ENCODE assay signal across 21 cellular contexts in genomic region chr2:69088471-69088870, GRCh38.
DNase-seq lines count a peak whose midpoint lies in the region; ATAC-seq, FAIRE-seq and TF ChIP-seq lines count a peak whose summit lies in the region.
"Had no signal": no experiment of that assay in that cellular context is flagged by ENCODE, and none has a peak within 500 bp of the region (broad histone marks: within the 10 kb centered on the region; RNA-seq: fewer than 3 reads in every experiment).

No MANE protein-coding gene starts in this region.

- H3K4me1 ChIP-seq in lower lobe of right lung (peaks cover 47% of the 10 kb centered on the region), upper lobe of left lung (peaks cover 4 to 22% (median 18%) of the 10 kb centered on the region in 4 donors)

- H3K27me3 ChIP-seq in lower lobe of right lung (ENCODE audit: low read depth), result no peaks in the 10 kb centered on the region
- H3K27me3 ChIP-seq in upper lobe of left lung, result no peaks in the 10 kb centered on the region
- peaks cover 15% of the 10 kb centered on the region for H3K27me3 ChIP-seq in CD4-positive, alpha-beta T cell (ENCODE audit: control insufficient read depth, insufficient read depth, low read length)

- peaks cover 63% of the 10 kb centered on the region for H3K4me1 Mint-ChIP-seq in dendritic cell treated with granulocyte-macrophage colony-stimulating factor and Interleukin-4, amounts not matched to agents 40 ng/mL and 50 ng/mL, for 4 days (ENCODE audit: low read depth)
- H3K4me1 Mint-ChIP-seq in CD4-positive, alpha-beta T cell (ENCODE audit: low read depth), result no peaks in the 10 kb centered on the region
- H3K4me1 Mint-ChIP-seq: B cell had no signal

- DNase-seq in HTR-8/SVneo (ENCODE audit: insufficient read length, low spot score) (no peak), lower lobe of right lung (no peak), upper lobe of left lung (no peak), HuH-7 (ENCODE audit: low spot score) (no peak)
- no peak for DNase-seq in CD4-positive, alpha-beta T cell
- no peak for DNase-seq in stimulated activated CD4-positive, alpha-beta T cell treated with anti-CD3 and anti-CD28 coated beads, Interleukin-2, amount 100 ng/mL, for 24 hours
- DNase-seq: activated CD4-positive, alpha-beta T cell treated with anti-CD3 and anti-CD28 coated beads for 1 hour; activated CD8-positive, alpha-beta memory T cell treated with anti-CD3 and anti-CD28 coated beads for 24 hours; activated naive CD4-positive, alpha-beta T cell treated with anti-CD3 and anti-CD28 coated beads for 36 hours; activated T-cell treated with anti-CD3 and anti-CD28 coated beads, Interleukin-2, amount 50 U/mL, for 4 hours; COR-L47; effector memory CD4-positive, alpha-beta T cell; immature natural killer cell; NCI-H1417; NCI-H524 treated with DMSO at 0.1 percent for 48 hours; nucleus accumbens; retina had no signal

- H3K9me3 Mint-ChIP-seq in dendritic cell treated with granulocyte-macrophage colony-stimulating factor and Interleukin-4, amounts not matched to agents 40 ng/mL and 50 ng/mL, for 4 days, result no peaks in the 10 kb centered on the region
- H3K9me3 Mint-ChIP-seq in CD4-positive, alpha-beta T cell, result no peaks in the 10 kb centered on the region
- H3K9me3 Mint-ChIP-seq: activated naive CD4-positive, alpha-beta T cell treated with anti-CD3 and anti-CD28 coated beads for 36 hours; activated T-cell treated with anti-CD3 and anti-CD28 coated beads, Interleukin-2, amount 50 U/mL, for 4 hours had no signal

- H3K4me3 Mint-ChIP-seq in dendritic cell treated with granulocyte-macrophage colony-stimulating factor and Interleukin-4, amounts not matched to agents 40 ng/mL and 50 ng/mL, for 4 days, result no peak overlapping the region
- H3K4me3 Mint-ChIP-seq in CD4-positive, alpha-beta T cell, result no peak overlapping the region
- H3K4me3 Mint-ChIP-seq: activated naive CD4-positive, alpha-beta T cell treated with anti-CD3 and anti-CD28 coated beads for 36 hours; activated T-cell treated with anti-CD3 and anti-CD28 coated beads, Interleukin-2, amount 50 U/mL, for 4 hours; B cell; immature natural killer cell had no signal

- 86 to 92% methylated on average over 3 of the region's 3 CpGs for WGBS in upper lobe of left lung, 2 donors

- TF ChIP-seq CTCF in lower lobe of right lung (IDR thresholded peaks at IDR 0.05) (no peak), upper lobe of left lung (IDR thresholded peaks at IDR 0.05) (no peak)
- no peak for TF ChIP-seq CTCF in CD4-positive, alpha-beta T cell (IDR thresholded peaks at IDR 0.05)

- intact Hi-C loops in dendritic cell treated with granulocyte-macrophage colony-stimulating factor and Interleukin-4, amounts not matched to agents 40 ng/mL and 50 ng/mL, for 4 days (cut with micrococcal nuclease), result no loop called here
- intact Hi-C loops in lower lobe of right lung (cut with DNase I), result no loop called here
- intact Hi-C loops in CD4-positive, alpha-beta T cell (cut with DNase I, micrococcal nuclease), result no loop called here

- H3K27me3 Mint-ChIP-seq in dendritic cell treated with granulocyte-macrophage colony-stimulating factor and Interleukin-4, amounts not matched to agents 40 ng/mL and 50 ng/mL, for 4 days, result peaks cover 2% of the 10 kb centered on the region
- peaks cover 33% of the 10 kb centered on the region for H3K27me3 Mint-ChIP-seq in CD4-positive, alpha-beta T cell

- H3K4me3 ChIP-seq in lower lobe of right lung (no peak overlapping the region), upper lobe of left lung (no peak overlapping the region)
- H3K4me3 ChIP-seq: lung had no signal

- H3K9me3 ChIP-seq in lower lobe of right lung (no peaks in the 10 kb centered on the region), upper lobe of left lung (no peaks in the 10 kb centered on the region)
- H3K9me3 ChIP-seq in CD4-positive, alpha-beta T cell (ENCODE audit: control insufficient read depth, low read length), result no peaks in the 10 kb centered on the region

- ATAC-seq in lower lobe of right lung (no peak), upper lobe of left lung (ENCODE audit: low FRiP score in 2 of 2) (peak; percentile 41 to 62)
- no peak for ATAC-seq in CD4-positive, alpha-beta T cell (ENCODE audit: poor library complexity)
- ATAC-seq: activated T-cell treated with anti-CD3 and anti-CD28 coated beads, Interleukin-2, amount 50 U/mL, for 4 hours; HepG2 had no signal

- H3K36me3 ChIP-seq in lower lobe of right lung, result peaks cover 12% of the 10 kb centered on the region
- no peaks in the 10 kb centered on the region for H3K36me3 ChIP-seq in upper lobe of left lung

- H3K27ac ChIP-seq in lower lobe of right lung, result peak overlapping the region; percentile 32
- peak overlapping the region in 3 of 4 donors; percentile 4 to 60 (median 20) for H3K27ac ChIP-seq in upper lobe of left lung
- H3K27ac ChIP-seq in CD4-positive, alpha-beta T cell (ENCODE audit: low read depth, low read length), result no peak overlapping the region

- no peaks in the 10 kb centered on the region for H3K36me3 Mint-ChIP-seq in dendritic cell treated with granulocyte-macrophage colony-stimulating factor and Interleukin-4, amounts not matched to agents 40 ng/mL and 50 ng/mL, for 4 days (ENCODE audit: low read depth)
- H3K36me3 Mint-ChIP-seq in CD4-positive, alpha-beta T cell (ENCODE audit: low read depth), result no peaks in the 10 kb centered on the region
- H3K36me3 Mint-ChIP-seq: immature natural killer cell had no signal

- FAIRE-seq in HTR-8/SVneo (lab: Jason Lieb, UNC), result peak; percentile 38
- FAIRE-seq: HepG2 had no signal

- POLR2A ChIA-PET in CD4-positive, alpha-beta T cell (lab: Charles Lee), result no interaction called here

- no peak for TF ChIP-seq EP300 in upper lobe of left lung (IDR thresholded peaks at IDR 0.05)

- CTCF ChIA-PET in CD4-positive, alpha-beta T cell (lab: Charles Lee), result no interaction called here

- H3K27ac Mint-ChIP-seq in dendritic cell treated with granulocyte-macrophage colony-stimulating factor and Interleukin-4, amounts not matched to agents 40 ng/mL and 50 ng/mL, for 4 days, result peak overlapping the region; percentile 83
- H3K27ac Mint-ChIP-seq in CD4-positive, alpha-beta T cell, result no peak overlapping the region
- H3K27ac Mint-ChIP-seq: activated naive CD4-positive, alpha-beta T cell treated with anti-CD3 and anti-CD28 coated beads for 36 hours; B cell; immature natural killer cell had no signal

- TF ChIP-seq POLR2A in upper lobe of left lung (IDR thresholded peaks at IDR 0.05), result no peak

Comparison
In these comparisons a context has a peak if more than half of its experiments do, and no peak if none do; other contexts are left out.
1. ATAC-seq: peak in upper lobe of left lung (2 of 2); none in lower lobe of right lung (0 of 2) and CD4-positive, alpha-beta T cell (single experiment).